ENCODE assay signal across 9 cellular contexts in the genomic region with DNA sequence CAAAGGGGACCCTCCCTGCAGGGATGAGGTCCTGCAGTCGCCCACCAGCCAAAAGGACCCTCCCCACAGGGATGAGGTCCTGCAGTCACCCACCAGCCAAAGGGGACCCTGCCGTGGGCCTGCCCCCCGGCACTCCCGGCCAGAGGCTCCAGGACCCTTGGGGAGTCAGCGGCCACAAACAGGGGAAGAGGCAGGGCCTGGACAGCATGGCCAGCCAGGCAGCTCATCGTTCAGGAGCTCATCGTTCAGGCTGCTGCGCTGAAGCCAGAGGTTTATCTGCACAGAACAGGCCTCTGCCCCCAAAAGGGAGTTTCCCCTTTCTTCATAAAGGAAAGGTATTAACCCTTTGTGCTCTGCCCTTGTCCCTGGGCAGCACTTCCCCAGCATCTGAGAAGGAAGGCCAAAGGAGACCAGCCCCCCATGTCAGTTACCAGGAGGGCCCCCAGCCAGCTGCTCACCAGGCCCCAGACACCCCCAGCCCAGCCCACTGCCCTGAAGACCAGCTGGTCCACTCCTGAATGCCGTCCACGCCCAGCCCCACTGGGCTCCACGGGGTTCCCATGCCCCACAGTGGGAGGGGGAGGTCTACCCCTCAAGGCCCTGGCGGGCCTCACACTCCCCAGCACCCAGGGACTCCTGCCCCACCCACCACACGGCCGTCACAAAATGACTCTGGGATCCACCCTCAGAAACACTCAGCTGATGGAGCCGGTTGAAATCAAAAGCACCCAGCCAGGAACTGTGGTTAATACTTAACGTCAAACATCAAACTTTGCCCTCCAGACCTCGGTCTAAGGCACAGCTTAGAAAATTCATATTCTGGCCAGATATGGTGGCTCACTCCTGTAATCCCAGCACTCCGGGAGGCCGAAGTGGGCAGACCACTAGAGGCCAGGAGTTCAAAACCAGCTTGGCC. TPM values are rescaled to one million over a fixed set of nuclear protein-coding genes. Genes with fewer than 3 reads are reported as not detected.
A peak's percentile ranks its signal among the peaks of the same experiment; 100 is the strongest.
DNase-seq lines count a peak whose midpoint lies in the region; ATAC-seq and TF ChIP-seq lines count a peak whose summit lies in the region.
"Had no signal": no experiment of that assay in that cellular context is flagged by ENCODE, and none has a peak within 500 bp of the region (broad histone marks: within the 10 kb centered on the region; RNA-seq: fewer than 3 reads in every experiment).

No MANE protein-coding gene starts in this region.

- DNase-seq in LoVo (ENCODE audit: low spot score) (peak; percentile 68), DMS 273 (lab: John Stamatoyannopoulos, UW; ENCODE audit: unreplicated experiment) (no peak), putamen (ENCODE audit: low spot score) (no peak), tibial nerve (ENCODE audit: low spot score in 2 of 2) (no peak)
- peak; percentile 74 for DNase-seq in activated effector memory CD4-positive, alpha-beta T cell treated with anti-CD3 and anti-CD28 coated beads, Interleukin-2, amount 50 U/mL, for 16 hours
- peak in 9 of 10 donors; percentile 54 to 83 (median 81) for DNase-seq in naive thymus-derived CD8-positive, alpha-beta T cell
- DNase-seq: IMR-90 had no signal

- TF ChIP-seq EP300 in tibial nerve (IDR thresholded peaks at IDR 0.05): no peak

- no peaks in the 10 kb centered on the region for H3K9me3 Mint-ChIP-seq in naive thymus-derived CD8-positive, alpha-beta T cell

- peak; percentile 44 for ATAC-seq in GM19467 (IDR thresholded peaks at IDR 0.05; ENCODE audit: unreplicated experiment)
- ATAC-seq in naive thymus-derived CD8-positive, alpha-beta T cell: peak; percentile 61 to 79
- no peak for ATAC-seq in HG03280 (IDR thresholded peaks at IDR 0.05; ENCODE audit: unreplicated experiment)

- WGBS in tibial nerve, 2 donors: 60 to 64% methylated on average over 17 of the region's 19 CpGs

- H3K27ac ChIP-seq in tibial nerve: peak overlapping the region in 2 of 4 donors; percentile 64 to 71

- POLR2A ChIA-PET in naive thymus-derived CD8-positive, alpha-beta T cell (lab: Charles Lee): interaction anchor here (0.6 to 1.9 kb wide), 11 partner anchors 9 to 281 kb away, joined by 3 to 16 read pairs (median 4); no protein-coding TSS in a partner anchor

- H3K9me3 ChIP-seq in tibial nerve: no peaks in the 10 kb centered on the region

- H3K4me3 ChIP-seq in tibial nerve: no peak overlapping the region

- no peaks in the 10 kb centered on the region for H3K27me3 ChIP-seq in tibial nerve

- H3K36me3 ChIP-seq in tibial nerve: no peaks in the 10 kb centered on the region

- H3K4me3 Mint-ChIP-seq in naive thymus-derived CD8-positive, alpha-beta T cell: peak overlapping the region; percentile 69 to 93 (median 82)

- TF ChIP-seq CTCF in tibial nerve (IDR thresholded peaks at IDR 0.05): no peak

- H3K36me3 Mint-ChIP-seq in naive thymus-derived CD8-positive, alpha-beta T cell: peaks cover 0 to 2% (median 0%) of the 10 kb centered on the region in 3 donors

- peak overlapping the region; percentile 66 to 99 (median 96) for H3K27ac Mint-ChIP-seq in naive thymus-derived CD8-positive, alpha-beta T cell

- H3K4me1 ChIP-seq in tibial nerve: peaks cover 0 to 82% (median 34%) of the 10 kb centered on the region in 4 donors

- H3K27me3 Mint-ChIP-seq in naive thymus-derived CD8-positive, alpha-beta T cell: no peaks in the 10 kb centered on the region

- no peak for TF ChIP-seq POLR2A in tibial nerve (IDR thresholded peaks at IDR 0.05)

- H3K4me1 Mint-ChIP-seq in naive thymus-derived CD8-positive, alpha-beta T cell: peaks cover 41 to 95% (median 82%) of the 10 kb centered on the region in 4 donors

RNA-seq across cellular contexts. Expression of a gene that starts 6.3 kb away (rescaled TPM):
- 10 to 100 TPM; 60.0 to 68.3 TPM for total RNA-seq in naive thymus-derived CD8-positive, alpha-beta T cell
- polyA plus RNA-seq in naive thymus-derived CD8-positive, alpha-beta T cell: 10 to 100 TPM in 1 of 3 donors, 1 to 10 TPM in 2; 7.3 to 25.4 (median 8.5) TPM
- total RNA-seq in tibial nerve: 10 to 100 TPM; 11.4 to 39.3 (median 18.8) TPM

Comparison
In these comparisons a context has a peak if more than half of its experiments do, and no peak if none do; other contexts are left out.
1. DNase-seq: peak in LoVo (single experiment), activated effector memory CD4-positive, alpha-beta T cell treated with anti-CD3 and anti-CD28 coated beads, Interleukin-2, amount 50 U/mL, for 16 hours (single experiment) and naive thymus-derived CD8-positive, alpha-beta T cell (9 of 10); none in DMS 273 (single experiment), putamen (single experiment) and tibial nerve (0 of 2).